ENCODE assay signal across 1 cellular context in genomic region chr7:65379318-65379717, GRCh38.
TF ChIP-seq lines count a peak whose summit lies in the region.

No MANE protein-coding gene starts in this region.

TF ChIP-seq in K562, 482 proteins besides CTCF, POLR2A, EP300 and RAD21 (continued from another document):
- TF ChIP-seq NKRF (IDR thresholded peaks at IDR 0.05; ENCODE audit: borderline replicate concordance), result no peak
- no peak for TF ChIP-seq L3MBTL2 (IDR thresholded peaks at IDR 0.05)
- no peak for TF ChIP-seq MECOM (CRISPR knock-in tag; IDR thresholded peaks at IDR 0.05)
- no peak for TF ChIP-seq HMBOX1 (IDR thresholded peaks at IDR 0.05)
- no peak for TF ChIP-seq ATF6 (CRISPR knock-in tag; IDR thresholded peaks at IDR 0.05)
- no peak for TF ChIP-seq ZEB2 (IDR thresholded peaks at IDR 0.05)
- TF ChIP-seq PTTG1 (tag; IDR thresholded peaks at IDR 0.05; ENCODE audit: low read depth), result no peak
- TF ChIP-seq EP400 (IDR thresholded peaks at IDR 0.05), result no peak
- no peak for TF ChIP-seq PHF21A (IDR thresholded peaks at IDR 0.05; ENCODE audit: borderline replicate concordance, low read depth)
- no peak for TF ChIP-seq NCOA2 (IDR thresholded peaks at IDR 0.05; ENCODE audit: partially characterized antibody in 2 of 2)
- no peak for TF ChIP-seq C11orf30 (IDR thresholded peaks at IDR 0.05; ENCODE audit: low read depth)
- TF ChIP-seq ZBTB5 (IDR thresholded peaks at IDR 0.05), result no peak
- TF ChIP-seq ZNF699 (CRISPR knock-in tag; IDR thresholded peaks at IDR 0.05; ENCODE audit: insufficient replicate concordance), result no peak
- TF ChIP-seq ZNF174 (CRISPR knock-in tag; IDR thresholded peaks at IDR 0.05), result no peak
- no peak for TF ChIP-seq PTRF (tag; IDR thresholded peaks at IDR 0.05)
- TF ChIP-seq POLR2B (IDR thresholded peaks at IDR 0.05; ENCODE audit: low read depth, partially characterized antibody), result no peak
